ENCODE assay signal across 20 cellular contexts in the genomic region with DNA sequence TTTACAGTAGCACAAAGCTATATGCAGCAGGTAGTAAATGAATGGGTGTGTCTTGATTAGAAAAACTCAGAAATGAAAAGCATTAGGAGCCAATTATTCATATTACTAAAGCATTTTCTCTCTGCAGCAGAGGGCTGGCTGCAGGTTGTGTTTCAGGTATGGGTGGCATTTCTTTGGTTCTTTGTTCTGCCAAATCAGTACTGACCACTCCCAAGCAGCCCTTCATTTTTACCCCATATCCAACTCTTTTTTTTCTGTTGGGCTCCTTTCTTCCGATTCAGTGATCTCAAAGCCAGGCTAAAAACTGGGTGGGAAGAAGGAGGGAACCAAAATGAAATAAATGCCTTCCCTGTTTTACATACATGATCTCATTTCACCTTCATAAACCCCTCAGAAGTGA.
"Had no signal": no experiment of that assay in that cellular context is flagged by ENCODE, and none has a peak within 500 bp of the region (broad histone marks: within the 10 kb centered on the region; RNA-seq: fewer than 3 reads in every experiment).

No MANE protein-coding gene starts in this region.

- ATAC-seq: left cardiac atrium; left ventricle myocardium superior; naive thymus-derived CD4-positive, alpha-beta T cell; stimulated activated naive CD8-positive, alpha-beta T cell treated with anti-CD3 and anti-CD28 coated beads, Interleukin-15, Interleukin-2, amounts not matched to agents 100 U/mL and 50 U/mL, for 24 hours; upper lobe of right lung had no signal

- H3K4me2 ChIP-seq: hepatocyte had no signal

- H3K4me3 Mint-ChIP-seq: naive thymus-derived CD4-positive, alpha-beta T cell; neural crest cell had no signal

- H3K36me3 Mint-ChIP-seq: naive thymus-derived CD4-positive, alpha-beta T cell had no signal

- H3K27ac ChIP-seq: sigmoid colon, skin epidermis, suprapubic skin, thyroid gland, upper lobe of right lung, vagina had no signal

- H3K27me3 ChIP-seq: hepatocyte, sigmoid colon, suprapubic skin, thyroid gland, upper lobe of right lung, vagina had no signal

- H3K79me2 ChIP-seq: hepatocyte had no signal

- H3K9me3 ChIP-seq: sigmoid colon, suprapubic skin, thyroid gland, upper lobe of right lung, vagina had no signal

- H2AFZ ChIP-seq: hepatocyte had no signal

- H3K27ac Mint-ChIP-seq: naive thymus-derived CD4-positive, alpha-beta T cell had no signal

- H3K4me3 ChIP-seq: coronary artery, hepatocyte, lung, sigmoid colon, skin epidermis, suprapubic skin, thyroid gland, upper lobe of right lung, vagina had no signal

- H3K36me3 ChIP-seq: sigmoid colon, suprapubic skin, thyroid gland, upper lobe of right lung, vagina had no signal

- FAIRE-seq: kidney had no signal

- DNase-seq: effector CD4-positive, alpha-beta T cell; foreskin melanocyte; head of caudate nucleus; kidney; left cardiac atrium; left ventricle myocardium superior; naive thymus-derived CD4-positive, alpha-beta T cell; posterior cingulate gyrus; sigmoid colon; stimulated activated CD4-positive, alpha-beta T cell treated with anti-CD3 and anti-CD28 coated beads, Interleukin-12 subunit alpha, Interleukin-12 subunit beta, amount 100 ng/mL, for 4 hours; stimulated activated naive CD8-positive, alpha-beta T cell treated with anti-CD3 and anti-CD28 coated beads, Interleukin-15, Interleukin-2, amounts not matched to agents 100 U/mL and 50 U/mL, for 24 hours; thyroid gland; upper lobe of right lung had no signal
